In genomic region chr5:108727639-108728565, GRCh38 we compare ENCODE assay signal across 1 cellular context.
TF ChIP-seq lines count a peak whose summit lies in the region.

No MANE protein-coding gene starts in this region.

TF ChIP-seq in A549, 52 proteins besides CTCF, POLR2A, EP300 and RAD21 (continued from another document):
- TF ChIP-seq CHD2 (IDR thresholded peaks at IDR 0.05; ENCODE audit: low read length, partially characterized antibody) (no peak), CBX2 (IDR thresholded peaks at IDR 0.05; ENCODE audit: borderline replicate concordance, low read depth) (no peak), NFE2L2 (conservative IDR thresholded peaks at IDR 0.05; ENCODE audit: low read length) (no peak), ESRRA (IDR thresholded peaks at IDR 0.05; ENCODE audit: borderline replicate concordance, low read length) (no peak), ZFP36 (IDR thresholded peaks at IDR 0.05; ENCODE audit: borderline replicate concordance, partially characterized antibody) (no peak), EHMT2 (IDR thresholded peaks at IDR 0.05; ENCODE audit: low read depth) (no peak), HOXA7 (CRISPR knock-in tag; IDR thresholded peaks at IDR 0.05) (no peak), TP53 (CRISPR knock-in tag; IDR thresholded peaks at IDR 0.05) (peak; percentile 64; the same call in 1 of the 2 replicates), HEYL (CRISPR knock-in tag; IDR thresholded peaks at IDR 0.05) (no peak), KDM1A (IDR thresholded peaks at IDR 0.05; ENCODE audit: low read depth) (no peak), RNF2 (IDR thresholded peaks at IDR 0.05; ENCODE audit: borderline replicate concordance, low read depth) (no peak), NPAS2 (CRISPR knock-in tag; IDR thresholded peaks at IDR 0.05; ENCODE audit: borderline replicate concordance) (no peak), MAX (IDR thresholded peaks at IDR 0.05) (peak; percentile 90), BHLHE40 (IDR thresholded peaks at IDR 0.05; ENCODE audit: low read depth, low read length) (no peak), FOSL2 (IDR thresholded peaks at IDR 0.05) (no peak), FOSL2 (CRISPR knock-in tag; IDR thresholded peaks at IDR 0.05) (no peak), KDM5A (IDR thresholded peaks at IDR 0.05) (no peak), BCL3 (IDR thresholded peaks at IDR 0.05) (peak; percentile 79; the same call in 1 of the 3 replicates), SREBF2 (IDR thresholded peaks at IDR 0.05) (no peak), HMGXB4 (CRISPR knock-in tag; IDR thresholded peaks at IDR 0.05; ENCODE audit: borderline replicate concordance) (peak; percentile 16; the same call in 1 of the 2 replicates), ZC3H11A (IDR thresholded peaks at IDR 0.05) (no peak)
